In genomic region chr14:104101086-104101621, GRCh38 we compare ENCODE assay signal across 25 cellular contexts. TPM values are rescaled to one million over a fixed set of nuclear protein-coding genes. Genes with fewer than 3 reads are reported as not detected.
DNase-seq lines count a peak whose midpoint lies in the region; ATAC-seq and TF ChIP-seq lines count a peak whose summit lies in the region.
"Had no signal": no experiment of that assay in that cellular context is flagged by ENCODE, and none has a peak within 500 bp of the region (broad histone marks: within the 10 kb centered on the region; RNA-seq: fewer than 3 reads in every experiment).

No MANE protein-coding gene starts in this region.

- no peak overlapping the region for H3K4me3 Mint-ChIP-seq in glutamatergic neuron (ENCODE audit: unreplicated experiment)
- H3K4me3 Mint-ChIP-seq in activated CD4-positive, alpha-beta memory T cell treated with anti-CD3 and anti-CD28 coated beads for 36 hours, result no peak overlapping the region
- H3K4me3 Mint-ChIP-seq: activated naive CD8-positive, alpha-beta T cell treated with anti-CD3 and anti-CD28 coated beads, Interleukin-2, amount 50 U/mL, for 24 hours; brain; CD8-positive, alpha-beta memory T cell; stimulated activated memory B cell treated with anti-CD40 and anti-IgM and Interleukin-4, amounts not matched to agents 10 μg/mL and 1 μg/mL and 100 μg/mL, for 72 hours; T-helper 2 cell treated with Interferon-gamma antibody and Interleukin-4, amounts not matched to agents 5 μg/mL and 100 μg/mL, for 36 hours had no signal

- H3K36me3 Mint-ChIP-seq in glutamatergic neuron (ENCODE audit: unreplicated experiment), result no peaks in the 10 kb centered on the region
- no peaks in the 10 kb centered on the region for H3K36me3 Mint-ChIP-seq in activated CD4-positive, alpha-beta memory T cell treated with anti-CD3 and anti-CD28 coated beads for 36 hours
- H3K36me3 Mint-ChIP-seq: brain; CD8-positive, alpha-beta memory T cell; stimulated activated memory B cell treated with anti-CD40 and anti-IgM and Interleukin-4, amounts not matched to agents 10 μg/mL and 1 μg/mL and 100 μg/mL, for 72 hours had no signal

- WGBS in mammary epithelial cell (ENCODE audit: low coverage, missing lambda C conversion rate), result 33% methylated on average over 4 of the region's 16 CpGs
- 69% methylated on average over 11 of the region's 16 CpGs; no CpG with 5 or more reads in 1 of the 2 donors for WGBS in transverse colon (ENCODE audit: low coverage in 1 of 2), 2 donors

- TF ChIP-seq EP300 in transverse colon (IDR thresholded peaks at IDR 0.05; ENCODE audit: low read depth), result no peak

- no peaks in the 10 kb centered on the region for H3K79me2 ChIP-seq in mammary epithelial cell (ENCODE audit: insufficient read depth, low read length)

- H2AFZ ChIP-seq in mammary epithelial cell (ENCODE audit: low read depth, low read length), result peak overlapping the region; percentile 78

- peak overlapping the region; percentile 6 for H3K4me2 ChIP-seq in mammary epithelial cell (ENCODE audit: insufficient read depth, low read depth, low read length)

- DNase-seq in mammary epithelial cell (no peak), glutamatergic neuron (peak; percentile 14), mucosa of descending colon (peak; percentile 59 to 76 (median 71)), transverse colon (peak; percentile 70), foreskin fibroblast (no peak)
- DNase-seq in activated CD4-positive, alpha-beta memory T cell treated with anti-CD3 and anti-CD28 coated beads for 36 hours, result no peak
- DNase-seq: activated CD4-positive, alpha-beta T cell treated with anti-CD3 and anti-CD28 coated beads, Interleukin-2, amount 50 U/mL, for 4 hours; activated gamma-delta T cell; activated naive CD8-positive, alpha-beta T cell treated with anti-CD3 and anti-CD28 coated beads, Interleukin-2, amount 50 U/mL, for 24 hours; DMS153; KBM-7; NCI-H1436; NCI-H510A treated with DMSO at 0.1 percent for 48 hours; stimulated activated CD4-positive, alpha-beta T cell treated with anti-CD3 and anti-CD28 coated beads, Interleukin-2, amount 100 ng/mL, for 24 hours; testis had no signal

- H3K4me1 ChIP-seq in mammary epithelial cell (ENCODE audit: insufficient read depth, low read length) (peaks cover 14% of the 10 kb centered on the region), mucosa of descending colon (ENCODE audit: low read depth) (peaks cover 34% of the 10 kb centered on the region), transverse colon (peaks cover 12 to 34% (median 29%) of the 10 kb centered on the region in 4 donors)
- H3K4me1 ChIP-seq: heart right ventricle, pancreas, testis had no signal

- H3K27me3 Mint-ChIP-seq in glutamatergic neuron (ENCODE audit: unreplicated experiment), result peaks cover 3% of the 10 kb centered on the region
- no peaks in the 10 kb centered on the region for H3K27me3 Mint-ChIP-seq in activated CD4-positive, alpha-beta memory T cell treated with anti-CD3 and anti-CD28 coated beads for 36 hours
- H3K27me3 Mint-ChIP-seq: activated naive CD8-positive, alpha-beta T cell treated with anti-CD3 and anti-CD28 coated beads, Interleukin-2, amount 50 U/mL, for 24 hours; brain; CD8-positive, alpha-beta memory T cell had no signal

- CTCF ChIA-PET in mammary epithelial cell (lab: Charles Lee; ENCODE audit: low non-redundant PET), result no interaction called here
- CTCF ChIA-PET in activated CD4-positive, alpha-beta memory T cell treated with anti-CD3 and anti-CD28 coated beads for 36 hours (lab: Charles Lee), result interaction anchor here (1.0 kb wide), 1 partner anchor 14 kb away, joined by 3 read pairs; no protein-coding TSS in a partner anchor

- H3K27me3 ChIP-seq in mammary epithelial cell (ENCODE audit: insufficient read depth, low read length) (no peaks in the 10 kb centered on the region), transverse colon (no peaks in the 10 kb centered on the region)
- H3K27me3 ChIP-seq: pancreas, testis had no signal

- H3K9me3 ChIP-seq in mammary epithelial cell (replicated peaks; ENCODE audit: insufficient read depth, low read length), result no peaks in the 10 kb centered on the region
- H3K9me3 ChIP-seq in mucosa of descending colon, result no peaks in the 10 kb centered on the region
- no peaks in the 10 kb centered on the region for H3K9me3 ChIP-seq in transverse colon
- H3K9me3 ChIP-seq: heart right ventricle, pancreas, testis had no signal

- no peak overlapping the region for H3K27ac Mint-ChIP-seq in glutamatergic neuron (ENCODE audit: unreplicated experiment)
- H3K27ac Mint-ChIP-seq in activated CD4-positive, alpha-beta memory T cell treated with anti-CD3 and anti-CD28 coated beads for 36 hours, result no peak overlapping the region
- H3K27ac Mint-ChIP-seq: activated naive CD8-positive, alpha-beta T cell treated with anti-CD3 and anti-CD28 coated beads, Interleukin-2, amount 50 U/mL, for 24 hours; brain; CD8-positive, alpha-beta memory T cell; stimulated activated memory B cell treated with anti-CD40 and anti-IgM and Interleukin-4, amounts not matched to agents 10 μg/mL and 1 μg/mL and 100 μg/mL, for 72 hours; T-helper 2 cell treated with Interferon-gamma antibody and Interleukin-4, amounts not matched to agents 5 μg/mL and 100 μg/mL, for 36 hours had no signal

- no peak overlapping the region for H3K9ac ChIP-seq in mammary epithelial cell (ENCODE audit: insufficient read depth, low read length)

- no peak overlapping the region for H3K4me3 ChIP-seq in mammary epithelial cell (replicated peaks in 1 of 3; ENCODE audit: insufficient read depth in 1 of 3, low read depth in 2 of 3, low read length in 3 of 3)
- H3K4me3 ChIP-seq in mucosa of descending colon, result no peak overlapping the region
- no peak overlapping the region for H3K4me3 ChIP-seq in transverse colon
- H3K4me3 ChIP-seq in foreskin fibroblast (ENCODE audit: low read depth in 1 of 2, low read length in 2 of 2), result no peak overlapping the region
- H3K4me3 ChIP-seq: heart right ventricle, pancreas, testis had no signal

- ATAC-seq in mucosa of descending colon (peak; percentile 62), GM18858 (IDR thresholded peaks at IDR 0.05; ENCODE audit: unreplicated experiment) (no peak), GM18867 (IDR thresholded peaks at IDR 0.05; ENCODE audit: unreplicated experiment) (no peak)
- ATAC-seq: activated naive CD8-positive, alpha-beta T cell treated with anti-CD3 and anti-CD28 coated beads, Interleukin-2, amount 50 U/mL, for 24 hours; heart right ventricle; SK-N-SH treated with all-trans-retinoic acid at 6 μM for 48 hours; stimulated activated memory B cell treated with anti-CD40 and anti-IgM and Interleukin-4, amounts not matched to agents 10 μg/mL and 1 μg/mL and 100 μg/mL, for 72 hours had no signal

- in situ Hi-C loops in mammary epithelial cell (cut with MboI; ENCODE audit: low sequenced_read_pairs in 2 of 2), result no loop called here
- in situ Hi-C loops in transverse colon (cut with MboI; ENCODE audit: low pct_ligation_motif_present in 1 of 4, low pct_unique_long_range_greater_than_20kb in 1 of 4, low sequenced_read_pairs in 3 of 4), result no loop called here

- H3K4me1 Mint-ChIP-seq in glutamatergic neuron (ENCODE audit: low read depth, unreplicated experiment), result no peaks in the 10 kb centered on the region
- H3K4me1 Mint-ChIP-seq in activated CD4-positive, alpha-beta memory T cell treated with anti-CD3 and anti-CD28 coated beads for 36 hours (ENCODE audit: low read depth), result no peaks in the 10 kb centered on the region
- H3K4me1 Mint-ChIP-seq: activated naive CD8-positive, alpha-beta T cell treated with anti-CD3 and anti-CD28 coated beads, Interleukin-2, amount 50 U/mL, for 24 hours; brain; CD8-positive, alpha-beta memory T cell had no signal

- POLR2A ChIA-PET in activated CD4-positive, alpha-beta memory T cell treated with anti-CD3 and anti-CD28 coated beads for 36 hours (lab: Charles Lee), result no interaction called here

- H3K36me3 ChIP-seq in mammary epithelial cell (ENCODE audit: insufficient read depth, low read length) (no peaks in the 10 kb centered on the region), mucosa of descending colon (ENCODE audit: low read depth) (no peaks in the 10 kb centered on the region), transverse colon (no peaks in the 10 kb centered on the region)
- H3K36me3 ChIP-seq: heart right ventricle, pancreas had no signal

- H3K27ac ChIP-seq in mammary epithelial cell (ENCODE audit: insufficient read depth, low read depth, low read length), result no peak overlapping the region
- H3K27ac ChIP-seq in transverse colon, result peak overlapping the region in 1 of 4 donors; percentile 63
- H3K27ac ChIP-seq: heart right ventricle, pancreas, testis had no signal

- no TSS peak for BruUV-seq in mammary epithelial cell (replicated peaks; lab: Mats Ljungman, UMichigan)

- no peak for TF ChIP-seq POLR2A in transverse colon (IDR thresholded peaks at IDR 0.05)

- TF ChIP-seq CTCF in mammary epithelial cell (conservative IDR thresholded peaks at IDR 0.05 in 1 of 2, IDR thresholded peaks at IDR 0.05 in 1 of 2; ENCODE audit: extremely low read depth in 1 of 2, insufficient read depth in 1 of 2, low read depth in 1 of 2, low read length in 2 of 2), result no peak
- TF ChIP-seq CTCF in glutamatergic neuron (IDR thresholded peaks at IDR 0.05; ENCODE audit: partially characterized antibody, unreplicated experiment), result no peak
- no peak for TF ChIP-seq CTCF in mucosa of descending colon (IDR thresholded peaks at IDR 0.05)
- TF ChIP-seq CTCF in transverse colon (IDR thresholded peaks at IDR 0.05), result no peak
- no peak for TF ChIP-seq CTCF in foreskin fibroblast (IDR thresholded peaks at IDR 0.05; ENCODE audit: low read depth, low read length)

- no peaks in the 10 kb centered on the region for H4K20me1 ChIP-seq in mammary epithelial cell (ENCODE audit: insufficient read depth, low read length)

- dilution Hi-C loops in mammary epithelial cell (cut with HindIII; ENCODE audit: low sequenced_read_pairs), result no loop called here

- intact Hi-C loops in mammary epithelial cell (cut with micrococcal nuclease) (no loop called here), mucosa of descending colon (cut with DNase I, micrococcal nuclease) (no loop called here), transverse colon (cut with DNase I; ENCODE audit: low total_unique reads) (no loop called here)
- intact Hi-C loops in activated CD4-positive, alpha-beta memory T cell treated with anti-CD3 and anti-CD28 coated beads for 36 hours (cut with micrococcal nuclease), result no loop called here

- no peaks in the 10 kb centered on the region for H3K9me3 Mint-ChIP-seq in glutamatergic neuron (ENCODE audit: unreplicated experiment)
- no peaks in the 10 kb centered on the region for H3K9me3 Mint-ChIP-seq in activated CD4-positive, alpha-beta memory T cell treated with anti-CD3 and anti-CD28 coated beads for 36 hours
- H3K9me3 Mint-ChIP-seq: activated naive CD8-positive, alpha-beta T cell treated with anti-CD3 and anti-CD28 coated beads, Interleukin-2, amount 50 U/mL, for 24 hours; brain; CD8-positive, alpha-beta memory T cell; stimulated activated memory B cell treated with anti-CD40 and anti-IgM and Interleukin-4, amounts not matched to agents 10 μg/mL and 1 μg/mL and 100 μg/mL, for 72 hours; T-helper 2 cell treated with Interferon-gamma antibody and Interleukin-4, amounts not matched to agents 5 μg/mL and 100 μg/mL, for 36 hours had no signal

RNA-seq across cellular contexts. Expression of gene ASPG, which starts 15.7 kb away (rescaled TPM):
- under 1 TPM in 1 of 2 donors, not detected in 1; 0.09 TPM for total RNA-seq in mammary epithelial cell
- polyA plus RNA-seq in mammary epithelial cell, result not detected
- polyA minus RNA-seq in mammary epithelial cell, result not detected
- total RNA-seq in glutamatergic neuron (ENCODE audit: unreplicated experiment), result not detected
- 10 to 100 TPM in 2 of 3 donors, 1 to 10 TPM in 1; 2.1 to 15.0 (median 14.2) TPM for total RNA-seq in mucosa of descending colon
- 10 to 100 TPM in 2 of 4 donors, 1 to 10 TPM in 2; 4.4 to 20.3 (median 8.7) TPM for total RNA-seq in transverse colon
- total RNA-seq in activated CD4-positive, alpha-beta memory T cell treated with anti-CD3 and anti-CD28 coated beads for 36 hours, result not detected
- total RNA-seq: CD8-positive, alpha-beta memory T cell; HT-29 had no signal
- polyA plus RNA-seq: CD8-positive, alpha-beta memory T cell had no signal

RNA-seq across cellular contexts. Expression of gene KIF26A, which starts 37.2 kb away (rescaled TPM):
- total RNA-seq in mammary epithelial cell (under 1 TPM; 0.19 to 0.67 TPM), glutamatergic neuron (ENCODE audit: unreplicated experiment) (5.9 TPM), mucosa of descending colon (1 to 10 TPM; 3.8 to 7.7 (median 6.5) TPM), transverse colon (1 to 10 TPM; 2.2 to 7.8 (median 4.4) TPM)
- 0.02 TPM for polyA plus RNA-seq in mammary epithelial cell
- not detected for polyA minus RNA-seq in mammary epithelial cell
- total RNA-seq in activated CD4-positive, alpha-beta memory T cell treated with anti-CD3 and anti-CD28 coated beads for 36 hours, result under 1 TPM; 0.29 to 0.38 TPM
- total RNA-seq: HT-29 had no signal
- polyA plus RNA-seq: CD8-positive, alpha-beta memory T cell had no signal

Comparison
In these comparisons a context has a peak if more than half of its experiments do, and no peak if none do; other contexts are left out.
1. DNase-seq: peak in glutamatergic neuron (single experiment), mucosa of descending colon (3 of 3) and transverse colon (single experiment); none in mammary epithelial cell (single experiment), foreskin fibroblast (0 of 2) and activated CD4-positive, alpha-beta memory T cell treated with anti-CD3 and anti-CD28 coated beads for 36 hours (single experiment).